11 cellular contexts compared by ENCODE assay signal in the genomic region with DNA sequence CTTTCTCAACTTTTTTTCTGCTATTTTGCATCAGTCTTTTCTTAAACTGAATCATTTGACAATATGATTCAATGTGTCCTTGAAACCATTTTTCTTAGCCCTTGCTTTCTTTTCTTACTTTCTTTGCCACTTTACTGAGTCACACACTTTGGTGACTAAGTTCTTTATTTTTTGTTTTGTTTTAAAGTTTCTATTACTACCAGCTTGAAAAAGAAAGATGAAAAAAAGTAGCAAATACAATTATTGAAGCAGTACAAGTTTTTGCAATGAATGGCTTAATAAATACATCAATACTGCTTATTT.
DNase-seq lines count a peak whose midpoint lies in the region; ATAC-seq, FAIRE-seq and TF ChIP-seq lines count a peak whose summit lies in the region.
"Had no signal": no experiment of that assay in that cellular context is flagged by ENCODE, and none has a peak within 500 bp of the region (broad histone marks: within the 10 kb centered on the region; RNA-seq: fewer than 3 reads in every experiment).

No MANE protein-coding gene starts in this region.

- H3K27me3 ChIP-seq in skeletal muscle satellite cell (ENCODE audit: control insufficient read depth, insufficient read depth, low read length), result no peaks in the 10 kb centered on the region

- TF ChIP-seq CTCF in mucosa of descending colon (IDR thresholded peaks at IDR 0.05), result no peak

- ATAC-seq in GM19351 (IDR thresholded peaks at IDR 0.05; ENCODE audit: unreplicated experiment), result peak; percentile 25
- ATAC-seq in HG03045 (IDR thresholded peaks at IDR 0.05; ENCODE audit: unreplicated experiment), result peak; percentile 44
- no peak for ATAC-seq in mucosa of descending colon
- no peak for ATAC-seq in GM21737 (IDR thresholded peaks at IDR 0.05; ENCODE audit: unreplicated experiment)

- intact Hi-C loops in mucosa of descending colon (cut with DNase I, micrococcal nuclease), result no loop called here

- H3K4me3 ChIP-seq in skeletal muscle satellite cell (ENCODE audit: low read length), result no peak overlapping the region
- H3K4me3 ChIP-seq in mucosa of descending colon, result no peak overlapping the region

- H3K4me2 ChIP-seq in skeletal muscle satellite cell (ENCODE audit: low read length), result peak overlapping the region; percentile 49

- peaks cover 43% of the 10 kb centered on the region for H3K36me3 ChIP-seq in skeletal muscle satellite cell (ENCODE audit: insufficient read depth, low read length)
- no peaks in the 10 kb centered on the region for H3K36me3 ChIP-seq in mucosa of descending colon (ENCODE audit: low read depth)

- FAIRE-seq in urothelium cell line (lab: Jason Lieb, UNC), result no peak
- FAIRE-seq: colon had no signal

- H3K9ac ChIP-seq in skeletal muscle satellite cell (ENCODE audit: low read depth, low read length), result peak overlapping the region; percentile 65

- H3K9me3 ChIP-seq in skeletal muscle satellite cell (replicated peaks; ENCODE audit: low read length), result no peaks in the 10 kb centered on the region
- no peaks in the 10 kb centered on the region for H3K9me3 ChIP-seq in mucosa of descending colon

- peak; percentile 21 for DNase-seq in amniotic epithelial cell (ENCODE audit: low read depth)
- no peak for DNase-seq in mucosa of descending colon
- DNase-seq in NCI-H1105 treated with DMSO at 0.1 percent for 48 hours (lab: John Stamatoyannopoulos, UW), result no peak
- DNase-seq in urothelium cell line (ENCODE audit: low spot score), result no peak
- DNase-seq: KBM-7, SW 1271 had no signal

- H3K4me1 ChIP-seq in skeletal muscle satellite cell (ENCODE audit: control insufficient read depth, insufficient read depth, low read length), result peaks cover 42% of the 10 kb centered on the region
- peaks cover 17% of the 10 kb centered on the region for H3K4me1 ChIP-seq in mucosa of descending colon (ENCODE audit: low read depth)

Comparison
In these comparisons a context has a peak if more than half of its experiments do, and no peak if none do; other contexts are left out.
1. ATAC-seq: peak in GM19351 (single experiment) and HG03045 (single experiment); none in mucosa of descending colon (single experiment) and GM21737 (single experiment).